ENCODE assay signal across 1 cellular context in genomic region chr19:9128171-9128570, GRCh38.
A peak's percentile ranks its signal among the peaks of the same experiment; 100 is the strongest.
TF ChIP-seq lines count a peak whose summit lies in the region.

No MANE protein-coding gene starts in this region.

TF ChIP-seq in endothelial cell of umbilical vein, 7 proteins besides CTCF, POLR2A, EP300 and RAD21:
- peak; percentile 67 for TF ChIP-seq POLR2AphosphoS5 (IDR thresholded peaks at IDR 0.05; ENCODE audit: insufficient read depth, low read depth, low read length)
- TF ChIP-seq FOS (IDR thresholded peaks at IDR 0.05; ENCODE audit: borderline replicate concordance, insufficient read depth, low read length), result peak; percentile 88
- peak; percentile 88 for TF ChIP-seq JUN (IDR thresholded peaks at IDR 0.05; ENCODE audit: borderline replicate concordance, insufficient read depth, insufficient read length, low read depth)
- TF ChIP-seq GATA2 (IDR thresholded peaks at IDR 0.05; ENCODE audit: insufficient read depth, insufficient read length, low read depth, low read length), result peak; percentile 76
- no peak for TF ChIP-seq EZH2 (IDR thresholded peaks at IDR 0.05; ENCODE audit: borderline replicate concordance, low read depth, low read length, severe bottlenecking)
- no peak for TF ChIP-seq MYC (IDR thresholded peaks at IDR 0.05; ENCODE audit: low read depth, low read length)
- no peak for TF ChIP-seq MAX (IDR thresholded peaks at IDR 0.05; ENCODE audit: insufficient read depth, insufficient read length)
